ENCODE assay signal across 8 cellular contexts in the genomic region with DNA sequence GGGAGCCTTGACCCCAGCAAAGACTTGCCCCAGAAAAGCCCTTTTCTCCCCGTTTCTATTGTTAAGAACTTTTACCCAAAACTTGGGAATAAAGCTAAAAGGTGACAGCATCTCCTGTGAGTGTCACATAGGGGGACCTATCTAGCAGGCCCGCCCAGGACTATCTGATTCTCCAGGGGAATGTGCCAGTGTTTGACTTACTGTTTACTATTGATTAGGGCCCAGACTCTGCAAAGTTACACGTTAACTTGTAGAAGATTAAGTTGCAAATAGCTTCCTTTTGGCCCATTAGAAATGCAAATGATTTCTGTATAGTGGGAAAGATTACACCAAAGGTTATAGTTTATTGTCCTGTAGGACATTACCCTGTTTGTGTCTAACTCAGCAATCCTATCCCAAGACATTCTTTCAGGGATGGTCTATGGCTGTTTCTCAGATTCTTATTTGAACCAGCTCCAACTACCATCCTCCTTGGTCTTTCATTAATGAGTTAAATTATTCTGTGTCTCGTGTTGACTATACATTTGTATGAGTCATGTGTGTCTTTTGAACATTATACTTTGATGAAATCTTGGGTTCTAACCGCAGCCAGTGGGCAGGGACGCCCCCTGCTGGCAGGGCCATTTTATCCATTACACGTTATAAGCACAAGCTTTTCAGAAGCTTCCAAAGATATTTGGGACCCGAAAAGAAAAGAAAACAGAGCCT.
DNase-seq lines count a peak whose midpoint lies in the region; ATAC-seq, FAIRE-seq and TF ChIP-seq lines count a peak whose summit lies in the region.

No MANE protein-coding gene starts in this region.

- H2BK120ac ChIP-seq in H1 (replicated peaks; ENCODE audit: low read depth, low read length), result no peak overlapping the region

- no peak overlapping the region for H4K91ac ChIP-seq in H1 (replicated peaks; ENCODE audit: insufficient read length, low read length)

- H3K4me1 ChIP-seq in H1 (replicated peaks in 1 of 4; ENCODE audit: control insufficient read depth in 3 of 4, insufficient read depth in 4 of 4, low read length in 3 of 4) (no peaks in the 10 kb centered on the region), pancreas (peaks cover 0 to 10% (median 8%) of the 10 kb centered on the region in 3 donors)

- no peak overlapping the region for H4K8ac ChIP-seq in H1 (ENCODE audit: extremely low read depth, insufficient read depth, low read length)

- H3K9me3 ChIP-seq in H1 (ENCODE audit: insufficient read depth in 2 of 2, low read depth in 1 of 2, low read length in 1 of 2) (peaks cover 9 to 16% of the 10 kb centered on the region in 2 experiments), pancreas (no peaks in the 10 kb centered on the region)

- FAIRE-seq in H1 (lab: Jason Lieb, UNC), result peak; percentile 82
- no peak for FAIRE-seq in pancreas (lab: Jason Lieb, UNC)

- peak; percentile 89 to 92 for TF ChIP-seq RAD21 in H1 (IDR thresholded peaks at IDR 0.05 in 1 of 2, conservative IDR thresholded peaks at IDR 0.05 in 1 of 2; ENCODE audit: low read depth in 2 of 2, low read length in 2 of 2)

- H2BK5ac ChIP-seq in H1 (ENCODE audit: low read depth, low read length), result no peak overlapping the region

- no peak overlapping the region for H2BK15ac ChIP-seq in H1 (ENCODE audit: low read length)

- no peak overlapping the region for H2AK5ac ChIP-seq in H1 (ENCODE audit: low read depth, low read length)

- H3K23ac ChIP-seq in H1 (ENCODE audit: insufficient read length), result no peak overlapping the region

- H3K79me2 ChIP-seq in H1 (ENCODE audit: control insufficient read depth in 1 of 2, insufficient read depth in 2 of 2, low read length in 2 of 2), result no peaks in the 10 kb centered on the region

- H3K79me1 ChIP-seq in H1 (ENCODE audit: low read depth, low read length), result no peaks in the 10 kb centered on the region

- peak; percentile 39 for DNase-seq in EL
- peak; percentile 36 for DNase-seq in NCI-H1694 (lab: John Stamatoyannopoulos, UW)
- peak; percentile 67 to 69 for DNase-seq in activated CD4-positive, alpha-beta T cell treated with anti-CD3 and anti-CD28 coated beads, Interleukin-2, amount 50 U/mL, for 4 hours
- DNase-seq in H1 (ENCODE audit: low read depth in 1 of 2, low spot score in 2 of 2), result peak in 1 of 2 experiments; percentile 82
- DNase-seq in pancreas, result peak in 5 of 6 donors; percentile 21 to 84 (median 46)

- TF ChIP-seq EP300 in H1 (IDR thresholded peaks at IDR 0.05; ENCODE audit: borderline replicate concordance in 1 of 2, low read depth in 2 of 2, low read length in 2 of 2), result no peak

- no peak overlapping the region for H3K56ac ChIP-seq in H1 (replicated peaks; ENCODE audit: insufficient read length, low read depth, low read length)

- H3K36me3 ChIP-seq in H1 (ENCODE audit: control insufficient read depth in 2 of 4, insufficient read depth in 4 of 4, low read length in 3 of 4), result peaks cover 0 to 3% (median 0%) of the 10 kb centered on the region in 4 experiments; a peak in 2 of 8 replicates
- H3K36me3 ChIP-seq in pancreas, result no peaks in the 10 kb centered on the region

- TF ChIP-seq CTCF in H1 (IDR thresholded peaks at IDR 0.05; ENCODE audit: control extremely low read depth in 1 of 3, insufficient read depth in 1 of 3, low read depth in 1 of 3, low read length in 3 of 3), result peak; percentile 72 to 90 (median 74)
- peak; percentile 43 to 72 (median 56) for TF ChIP-seq CTCF in pancreas (IDR thresholded peaks at IDR 0.05)

- H3K4ac ChIP-seq in H1 (replicated peaks; ENCODE audit: insufficient read length, low read depth, low read length), result no peak overlapping the region

- H3K27me3 ChIP-seq in H1 (replicated peaks in 1 of 4; ENCODE audit: control insufficient read depth in 3 of 4, extremely low read depth in 1 of 4, insufficient read depth in 3 of 4, low read length in 3 of 4) (no peaks in the 10 kb centered on the region), pancreas (no peaks in the 10 kb centered on the region)

- H2BK20ac ChIP-seq in H1 (ENCODE audit: low read length), result no peak overlapping the region

- H2AFZ ChIP-seq in H1 (ENCODE audit: low read length), result no peak overlapping the region

- H2BK12ac ChIP-seq in H1 (ENCODE audit: low read depth, low read length), result no peak overlapping the region

- H3K14ac ChIP-seq in H1 (ENCODE audit: insufficient read length), result no peak overlapping the region

- 50% methylated on average over 8 of the region's 8 CpGs; no CpG with 5 or more reads in 1 of the 2 experiments for WGBS in H1 (ENCODE audit: extremely low coverage in 1 of 2, insufficient coverage in 1 of 2, insufficient read length in 1 of 2, insufficient replicate concordance in 2 of 2, low coverage in 1 of 2, low lambda C conversion rate in 2 of 2, missing lambda C conversion rate in 1 of 2), 2 experiments
- 4 to 11% methylated on average over 8 of the region's 8 CpGs for WGBS in pancreas, 2 donors

- CTCF ChIA-PET in H1 (lab: Charles Lee; ENCODE audit: partially characterized antibody), result interaction anchor here (0.7 to 4.1 kb wide), 66 partner anchors 8 to 929 kb away, joined by 3 to 199 read pairs (median 4); a partner anchor contains a TSS

- H3K27ac ChIP-seq in H1 (ENCODE audit: low read depth, low read length), result no peak overlapping the region
- no peak overlapping the region for H3K27ac ChIP-seq in pancreas

- intact Hi-C loops in pancreas (cut with DNase I), result loop anchor here in 1 of 3 donors (5.0 kb wide), 1 partner anchor 186 kb away; no protein-coding TSS in a partner anchor

- H3K4me2 ChIP-seq in H1 (ENCODE audit: insufficient read depth in 1 of 2, low read depth in 2 of 2, low read length in 2 of 2), result no peak overlapping the region

- H4K5ac ChIP-seq in H1 (ENCODE audit: insufficient read length, low read depth, low read length), result no peak overlapping the region

- no peak overlapping the region for H3K18ac ChIP-seq in H1 (ENCODE audit: extremely low read depth, low read length)

- TF ChIP-seq POLR2A in H1 (IDR thresholded peaks at IDR 0.05; ENCODE audit: control extremely low read depth in 1 of 2, low read depth in 2 of 2, low read length in 2 of 2), result no peak

- POLR2A ChIA-PET in H1 (lab: Charles Lee; ENCODE audit: partially characterized antibody), result no interaction called here

- H3K9ac ChIP-seq in H1 (replicated peaks in 1 of 4; ENCODE audit: extremely low read depth in 1 of 4, low read depth in 3 of 4, low read length in 3 of 4), result no peak overlapping the region

- ATAC-seq in pancreas (peak; percentile 64 to 92 (median 77)), GM18502 (IDR thresholded peaks at IDR 0.05; ENCODE audit: poor library complexity, unreplicated experiment) (no peak), HG03354 (IDR thresholded peaks at IDR 0.05; ENCODE audit: poor library complexity, severe bottlenecking, unreplicated experiment) (no peak), GM21825 (IDR thresholded peaks at IDR 0.05; ENCODE audit: unreplicated experiment) (no peak)

- H4K20me1 ChIP-seq in H1 (replicated peaks in 1 of 2; ENCODE audit: control insufficient read depth in 1 of 2, insufficient read depth in 2 of 2, low read length in 2 of 2), result no peaks in the 10 kb centered on the region

- H3K23me2 ChIP-seq in H1 (ENCODE audit: low read depth, low read length), result no peaks in the 10 kb centered on the region

- H3K4me3 ChIP-seq in H1 (ENCODE audit: extremely low read depth in 1 of 4, insufficient read depth in 2 of 4, low read depth in 3 of 4, low read length in 4 of 4), result no peak overlapping the region
- H3K4me3 ChIP-seq in pancreas, result no peak overlapping the region

TF ChIP-seq in H1, 55 proteins besides CTCF, POLR2A, EP300 and RAD21:
- no peak for TF ChIP-seq TAF7 (optimal IDR thresholded peaks at IDR 0.05; ENCODE audit: borderline replicate concordance, low read depth, low read length)
- TF ChIP-seq, protein P1, sequence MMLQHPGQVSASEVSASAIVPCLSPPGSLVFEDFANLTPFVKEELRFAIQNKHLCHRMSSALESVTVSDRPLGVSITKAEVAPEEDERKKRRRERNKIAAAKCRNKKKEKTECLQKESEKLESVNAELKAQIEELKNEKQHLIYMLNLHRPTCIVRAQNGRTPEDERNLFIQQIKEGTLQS (IDR thresholded peaks at IDR 0.05; ENCODE audit: insufficient read depth, low read depth, low read length), result no peak
- no peak for TF ChIP-seq GTF2F1 (IDR thresholded peaks at IDR 0.05; ENCODE audit: borderline replicate concordance, low read depth, low read length)
- no peak for TF ChIP-seq POU5F1 (IDR thresholded peaks at IDR 0.05; ENCODE audit: low read depth, low read length)
- no peak for TF ChIP-seq SP2 (IDR thresholded peaks at IDR 0.05; ENCODE audit: low read length)
- TF ChIP-seq JUN (IDR thresholded peaks at IDR 0.05; ENCODE audit: low read depth, low read length), result no peak
- no peak for TF ChIP-seq BRCA1 (IDR thresholded peaks at IDR 0.05; ENCODE audit: low read depth, low read length)
- no peak for TF ChIP-seq CREB1 (IDR thresholded peaks at IDR 0.05)
- TF ChIP-seq FOSL1 (IDR thresholded peaks at IDR 0.05; ENCODE audit: insufficient read depth, low read depth, low read length), result no peak
- TF ChIP-seq CHD1 (IDR thresholded peaks at IDR 0.05; ENCODE audit: low read depth, low read length), result no peak
- no peak for TF ChIP-seq CHD2 (IDR thresholded peaks at IDR 0.05; ENCODE audit: low read length)
- no peak for TF ChIP-seq TAF1 (IDR thresholded peaks at IDR 0.05; ENCODE audit: low read depth, low read length)

Comparison
In these comparisons a context has a peak if more than half of its experiments do, and no peak if none do; other contexts are left out.
1. ATAC-seq: peak in pancreas (4 of 4); none in GM18502 (single experiment), HG03354 (single experiment) and GM21825 (single experiment).